In the genomic region with DNA sequence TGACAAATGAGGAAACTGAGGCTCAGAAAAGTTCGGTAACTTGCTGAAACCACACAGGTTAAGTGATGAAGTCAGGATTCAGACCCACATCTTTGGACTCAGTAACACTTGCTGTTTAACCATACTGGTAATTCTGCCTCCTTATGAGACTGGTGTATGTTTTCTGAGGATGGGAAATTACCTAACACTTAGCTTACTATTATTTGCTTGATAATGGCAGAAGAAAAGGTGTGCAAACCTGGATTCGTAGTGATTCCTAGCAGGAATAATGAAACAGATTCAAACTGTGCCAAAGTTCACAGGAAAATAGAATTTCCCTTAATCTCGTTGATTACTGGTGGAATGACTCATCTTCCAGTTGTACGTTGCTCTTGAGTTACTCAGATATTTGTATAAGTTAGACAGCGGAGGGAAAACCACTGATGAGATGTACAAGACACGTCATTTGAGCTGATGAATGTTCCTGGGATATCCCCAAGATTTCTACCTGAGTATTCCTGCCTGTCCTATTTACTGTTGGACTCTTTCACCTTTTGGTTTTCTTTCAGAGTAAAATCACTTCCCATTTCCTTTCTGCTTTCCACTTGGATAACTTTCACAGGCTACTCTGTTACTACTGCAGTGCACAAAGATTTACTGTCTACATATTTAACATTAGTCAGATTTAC, we compare ENCODE assay signal across 8 cellular contexts. TPM values are rescaled to one million over a fixed set of nuclear protein-coding genes. Genes with fewer than 3 reads are reported as not detected.
A peak's percentile ranks its signal among the peaks of the same experiment; 100 is the strongest.
DNase-seq lines count a peak whose midpoint lies in the region; ATAC-seq and TF ChIP-seq lines count a peak whose summit lies in the region.
"Had no signal": no experiment of that assay in that cellular context is flagged by ENCODE, and none has a peak within 500 bp of the region (broad histone marks: within the 10 kb centered on the region; RNA-seq: fewer than 3 reads in every experiment).

No MANE protein-coding gene starts in this region.

- peaks cover 0 to 8% of the 10 kb centered on the region in 2 donors for H3K4me1 ChIP-seq in right atrium auricular region

- no peaks in the 10 kb centered on the region for H3K9me3 ChIP-seq in right atrium auricular region

- TF ChIP-seq CTCF in right atrium auricular region (IDR thresholded peaks at IDR 0.05) = no peak
- no peak for TF ChIP-seq CTCF in coronary artery (IDR thresholded peaks at IDR 0.05)

- H3K4me3 ChIP-seq in right atrium auricular region = no peak overlapping the region
- H3K4me3 ChIP-seq in coronary artery = no peak overlapping the region

- peak; percentile 40 for ATAC-seq in GM18520 (IDR thresholded peaks at IDR 0.05; ENCODE audit: unreplicated experiment)

- no peaks in the 10 kb centered on the region for H3K27me3 ChIP-seq in right atrium auricular region

- DNase-seq in RPMI7951 (ENCODE audit: low read depth) (peak; percentile 86), fibroblast of gingiva (ENCODE audit: low read depth) (peak; percentile 73), smooth muscle cell of the brain vasculature (ENCODE audit: low read depth, low spot score) (peak; percentile 52), right atrium auricular region (ENCODE audit: low spot score) (no peak), coronary artery (ENCODE audit: low spot score) (no peak), NCI-H82 (lab: John Stamatoyannopoulos, UW) (no peak)
- DNase-seq: NCI-H1048 had no signal

- H3K27ac ChIP-seq in right atrium auricular region (no peak overlapping the region), coronary artery (peak overlapping the region in 1 of 2 donors; percentile 39)

- H3K36me3 ChIP-seq in right atrium auricular region = no peaks in the 10 kb centered on the region

RNA-seq across cellular contexts. Expression of a gene that starts 37.5 kb away (rescaled TPM):
- total RNA-seq in RPMI7951 (2014; rRNA removed; shearing (Covaris generic)) = 21.5 and 32.7 TPM in 2 replicates
- total RNA-seq in right atrium auricular region = 10 to 100 TPM; 12.6 to 21.5 TPM

RNA-seq across cellular contexts. Expression of a gene that starts 38.1 kb away (rescaled TPM):
- 41.0 and 59.8 TPM in 2 replicates for total RNA-seq in RPMI7951 (2014; rRNA removed; shearing (Covaris generic))
- 10 to 100 TPM; 14.7 to 27.8 TPM for total RNA-seq in right atrium auricular region

Comparison
In these comparisons a context has a peak if more than half of its experiments do, and no peak if none do; other contexts are left out.
1. DNase-seq: peak in RPMI7951 (single experiment), fibroblast of gingiva (single experiment) and smooth muscle cell of the brain vasculature (single experiment); none in right atrium auricular region (single experiment), coronary artery (single experiment) and NCI-H82 (single experiment).